Comparison of ENCODE assay signal across 8 cellular contexts in the genomic region with DNA sequence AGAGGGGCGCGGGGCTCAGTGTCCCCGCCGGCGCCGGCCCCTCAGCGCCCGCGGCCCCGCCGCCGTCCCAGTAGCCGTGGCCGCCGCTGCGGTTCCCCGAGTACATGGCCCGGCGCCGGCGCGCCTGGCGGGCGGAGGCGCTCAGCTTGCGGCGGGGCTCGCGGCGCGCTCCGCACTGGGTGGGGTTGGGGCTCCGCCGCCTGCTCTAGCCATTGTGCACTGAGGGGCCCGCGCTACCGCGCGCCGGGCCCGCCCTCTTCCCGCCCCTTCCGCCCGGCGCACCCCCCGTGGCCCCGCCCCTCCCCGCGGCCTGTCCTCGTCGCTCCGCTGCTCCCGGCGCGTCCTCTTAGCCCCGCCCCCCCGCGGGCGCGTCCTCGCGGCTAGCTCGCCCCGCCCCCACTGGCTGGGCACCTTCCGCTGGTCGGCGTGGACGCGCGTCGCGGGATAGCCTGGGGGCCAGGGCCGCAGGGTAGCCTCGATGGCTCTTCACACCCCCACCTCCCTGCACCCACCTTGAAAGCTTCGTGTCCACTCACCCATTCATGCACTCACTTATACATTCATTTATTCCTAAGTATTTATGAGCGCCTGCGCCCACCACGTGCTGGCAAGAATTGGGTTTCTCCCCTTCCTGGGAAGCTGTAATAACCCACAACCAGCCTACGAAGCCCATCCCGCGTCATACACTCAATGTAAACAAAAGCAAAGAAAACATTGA. TPM values are rescaled to one million over a fixed set of nuclear protein-coding genes. Genes with fewer than 3 reads are reported as not detected.
A peak's percentile ranks its signal among the peaks of the same experiment; 100 is the strongest.
DNase-seq lines count a peak whose midpoint lies in the region; ATAC-seq, FAIRE-seq and TF ChIP-seq lines count a peak whose summit lies in the region.

A gene with protein sequence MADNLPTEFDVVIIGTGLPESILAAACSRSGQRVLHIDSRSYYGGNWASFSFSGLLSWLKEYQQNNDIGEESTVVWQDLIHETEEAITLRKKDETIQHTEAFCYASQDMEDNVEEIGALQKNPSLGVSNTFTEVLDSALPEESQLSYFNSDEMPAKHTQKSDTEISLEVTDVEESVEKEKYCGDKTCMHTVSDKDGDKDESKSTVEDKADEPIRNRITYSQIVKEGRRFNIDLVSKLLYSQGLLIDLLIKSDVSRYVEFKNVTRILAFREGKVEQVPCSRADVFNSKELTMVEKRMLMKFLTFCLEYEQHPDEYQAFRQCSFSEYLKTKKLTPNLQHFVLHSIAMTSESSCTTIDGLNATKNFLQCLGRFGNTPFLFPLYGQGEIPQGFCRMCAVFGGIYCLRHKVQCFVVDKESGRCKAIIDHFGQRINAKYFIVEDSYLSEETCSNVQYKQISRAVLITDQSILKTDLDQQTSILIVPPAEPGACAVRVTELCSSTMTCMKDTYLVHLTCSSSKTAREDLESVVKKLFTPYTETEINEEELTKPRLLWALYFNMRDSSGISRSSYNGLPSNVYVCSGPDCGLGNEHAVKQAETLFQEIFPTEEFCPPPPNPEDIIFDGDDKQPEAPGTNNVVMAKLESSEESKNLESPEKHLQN (minus strand): TSS at position 221 of the 718 bp plus-strand sequence. CDS start 4,603 bp downstream, outside the sequence.
A gene with protein sequence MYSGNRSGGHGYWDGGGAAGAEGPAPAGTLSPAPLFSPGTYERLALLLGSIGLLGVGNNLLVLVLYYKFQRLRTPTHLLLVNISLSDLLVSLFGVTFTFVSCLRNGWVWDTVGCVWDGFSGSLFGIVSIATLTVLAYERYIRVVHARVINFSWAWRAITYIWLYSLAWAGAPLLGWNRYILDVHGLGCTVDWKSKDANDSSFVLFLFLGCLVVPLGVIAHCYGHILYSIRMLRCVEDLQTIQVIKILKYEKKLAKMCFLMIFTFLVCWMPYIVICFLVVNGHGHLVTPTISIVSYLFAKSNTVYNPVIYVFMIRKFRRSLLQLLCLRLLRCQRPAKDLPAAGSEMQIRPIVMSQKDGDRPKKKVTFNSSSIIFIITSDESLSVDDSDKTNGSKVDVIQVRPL (minus strand): TSS at position 221 of the 718 bp plus-strand sequence. CDS start 115 bp downstream, at position 106.

- peak; percentile 88 for FAIRE-seq in urothelium cell line (lab: Jason Lieb, UNC)

- no peaks in the 10 kb centered on the region for H3K9me3 ChIP-seq in T-helper 17 cell (ENCODE audit: control insufficient read depth, low read length, poor library complexity, severe bottlenecking)
- H3K9me3 ChIP-seq in right atrium auricular region = no peaks in the 10 kb centered on the region

- H3K27me3 ChIP-seq in right atrium auricular region = no peaks in the 10 kb centered on the region

- H3K4me1 Mint-ChIP-seq in T-helper 17 cell = peaks cover 16% of the 10 kb centered on the region

- no peaks in the 10 kb centered on the region for H3K36me3 ChIP-seq in right atrium auricular region

- peak; percentile 89 for ATAC-seq in HG02852 (IDR thresholded peaks at IDR 0.05; ENCODE audit: unreplicated experiment)
- peak; percentile 97 for ATAC-seq in T-helper 17 cell

- no peak for TF ChIP-seq CTCF in right atrium auricular region (IDR thresholded peaks at IDR 0.05)

- H3K4me1 ChIP-seq in right atrium auricular region = peaks cover 0 to 10% of the 10 kb centered on the region in 2 donors

- peak within 1 kb of the TSS; percentile 87 for H3K4me3 ChIP-seq in right atrium auricular region

- peak; percentile 67 for DNase-seq in NCI-H1694 (lab: John Stamatoyannopoulos, UW)
- peak; percentile 82 to 91 (median 86) for DNase-seq in T-helper 17 cell
- peak; percentile 86 for DNase-seq in right atrium auricular region (ENCODE audit: low spot score)
- peak; percentile 94 for DNase-seq in putamen (ENCODE audit: low spot score)
- DNase-seq in urothelium cell line (ENCODE audit: low spot score) = peak; percentile 97

- H3K27ac ChIP-seq in angular gyrus (ENCODE audit: low read depth, low read length) = peak within 1 kb of the TSS; percentile 88
- H3K27ac ChIP-seq in right atrium auricular region = peak within 1 kb of the TSS; percentile 79 to 82

- H3K4me3 Mint-ChIP-seq in T-helper 17 cell = peak within 1 kb of the TSS; percentile 91

- TF ChIP-seq POLR2A in GM15510 (IDR thresholded peaks at IDR 0.05; ENCODE audit: borderline replicate concordance, extremely low read depth, insufficient read length) = peak; percentile 90

- no peaks in the 10 kb centered on the region for H3K36me3 Mint-ChIP-seq in T-helper 17 cell (ENCODE audit: low read depth)

- H3K27ac Mint-ChIP-seq in T-helper 17 cell = peak within 1 kb of the TSS; percentile 67

- H3K27me3 Mint-ChIP-seq in T-helper 17 cell = no peaks in the 10 kb centered on the region

RNA-seq across cellular contexts. Expression of the first gene that starts in this region (rescaled TPM):
- total RNA-seq in T-helper 17 cell (1 to 10 TPM; 4.7 to 7.9 TPM), right atrium auricular region (1 to 10 TPM; 2.7 to 3.2 TPM)

RNA-seq across cellular contexts. Expression of the second gene that starts in this region (rescaled TPM):
- total RNA-seq in T-helper 17 cell = 1 to 10 TPM; 3.7 to 3.9 TPM
- total RNA-seq in right atrium auricular region = 1 to 10 TPM; 6.3 to 9.9 TPM

Comparison
In these comparisons a context has a peak if more than half of its experiments do, and no peak if none do; other contexts are left out.
1. Peak in every context shown above with its lines: DNase-seq, ATAC-seq, H3K4me3 ChIP-seq and H3K27ac ChIP-seq.